8 cellular contexts compared by ENCODE assay signal in genomic region chr1:17539526-17540254, GRCh38. TPM values are rescaled to one million over a fixed set of nuclear protein-coding genes. Genes with fewer than 3 reads are reported as not detected.
DNase-seq lines count a peak whose midpoint lies in the region; ATAC-seq and TF ChIP-seq lines count a peak whose summit lies in the region.

TSS of gene ARHGEF10L (plus strand) at chr1:17539698. CDS start at chr1:17580596, 40,898 bp downstream.

- 1% methylated on average over 28 to 105 of the region's 105 CpGs for WGBS in esophagus, 2 donors

- H3K9me3 ChIP-seq in OCI-LY3 (ENCODE audit: insufficient read depth, low read length) (no peaks in the 10 kb centered on the region), esophagus (ENCODE audit: control insufficient read depth in 2 of 2, insufficient read depth in 1 of 2, low read depth in 1 of 2, low read length in 1 of 2) (no peaks in the 10 kb centered on the region), muscle layer of duodenum (ENCODE audit: control insufficient read depth in 1 of 2, low read length in 2 of 2) (no peaks in the 10 kb centered on the region), Karpas-422 (ENCODE audit: low read length) (no peaks in the 10 kb centered on the region)

- H3K9ac ChIP-seq in OCI-LY3 (ENCODE audit: low read length) (peak within 1 kb of the TSS; percentile 75), Karpas-422 (ENCODE audit: low read length) (no peak within 1 kb of the TSS)

- intact Hi-C loops in Calu3 (cut with micrococcal nuclease; ENCODE audit: unreplicated experiment): no loop called here

- H4K20me1 ChIP-seq in OCI-LY3 (ENCODE audit: insufficient read depth, low read length): no peaks in the 10 kb centered on the region
- H4K20me1 ChIP-seq in Karpas-422 (ENCODE audit: insufficient read depth, low read depth, low read length): no peaks in the 10 kb centered on the region

- peaks cover 10% of the 10 kb centered on the region for H3K4me1 Mint-ChIP-seq in Calu3 (ENCODE audit: low read depth, unreplicated experiment)

- H3K36me3 Mint-ChIP-seq in Calu3 (ENCODE audit: insufficient read depth, unreplicated experiment): peaks cover 28% of the 10 kb centered on the region

- H3K4me1 ChIP-seq in OCI-LY3 (ENCODE audit: low read length): peaks cover 30% of the 10 kb centered on the region
- H3K4me1 ChIP-seq in esophagus (ENCODE audit: control insufficient read depth in 2 of 2, insufficient read depth in 2 of 2, low read length in 1 of 2): peaks cover 9 to 16% of the 10 kb centered on the region in 2 donors
- peaks cover 0 to 25% of the 10 kb centered on the region in 2 donors for H3K4me1 ChIP-seq in muscle layer of duodenum (ENCODE audit: control insufficient read depth in 1 of 2, insufficient read depth in 2 of 2, low read length in 2 of 2)
- H3K4me1 ChIP-seq in Karpas-422 (ENCODE audit: low read length): no peaks in the 10 kb centered on the region; the same call in 1 of the 2 replicates

- DNase-seq in Calu3: no peak
- DNase-seq in SK-N-DZ (ENCODE audit: low spot score): no peak
- DNase-seq in NCI-H226: no peak
- no peak for DNase-seq in Karpas-422

- H3K4me3 ChIP-seq in OCI-LY3 (ENCODE audit: low read length) (peak within 1 kb of the TSS; percentile 87), esophagus (ENCODE audit: low read depth in 1 of 2, low read length in 2 of 2) (peak within 1 kb of the TSS; percentile 59 to 63), muscle layer of duodenum (ENCODE audit: low read depth in 1 of 2, low read length in 2 of 2) (peak within 1 kb of the TSS; percentile 71 to 81), Karpas-422 (ENCODE audit: low read length) (no peak within 1 kb of the TSS)

- no peaks in the 10 kb centered on the region for H3K27me3 Mint-ChIP-seq in Calu3 (ENCODE audit: unreplicated experiment)

- H3K36me3 ChIP-seq in OCI-LY3 (replicated peaks; ENCODE audit: low read depth, low read length) (no peaks in the 10 kb centered on the region), esophagus (ENCODE audit: control insufficient read depth in 2 of 2, insufficient read depth in 2 of 2, low read length in 1 of 2) (peaks cover 0 to 2% of the 10 kb centered on the region in 2 donors), muscle layer of duodenum (ENCODE audit: control insufficient read depth in 1 of 2, insufficient read depth in 2 of 2, low read length in 2 of 2) (no peaks in the 10 kb centered on the region), Karpas-422 (ENCODE audit: insufficient read depth, low read length) (no peaks in the 10 kb centered on the region)

- no peaks in the 10 kb centered on the region for H3K9me3 Mint-ChIP-seq in Calu3 (ENCODE audit: low read depth, unreplicated experiment)

- H3K4me2 ChIP-seq in OCI-LY3 (ENCODE audit: low read length): peak within 1 kb of the TSS; percentile 87
- H3K4me2 ChIP-seq in Karpas-422 (ENCODE audit: low read depth, low read length, poor library complexity, severe bottlenecking): no peak within 1 kb of the TSS

- no peak for TF ChIP-seq CTCF in Calu3 (IDR thresholded peaks at IDR 0.05; ENCODE audit: unreplicated experiment)
- TF ChIP-seq CTCF in OCI-LY3 (IDR thresholded peaks at IDR 0.05; ENCODE audit: low read depth, low read length): no peak

- BruUV-seq in Calu3 (replicated peaks; lab: Mats Ljungman, UMichigan): no TSS peak

- peak within 1 kb of the TSS; percentile 75 for H3K27ac Mint-ChIP-seq in Calu3 (ENCODE audit: unreplicated experiment)

- CTCF ChIA-PET in Calu3 (lab: Charles Lee): interaction anchor here (0.6 to 2.8 kb wide), 3 partner anchors 14 to 67 kb away, joined by 3 to 11 read pairs (median 3); no protein-coding TSS in a partner anchor

- no peak within 1 kb of the TSS for H3K27ac ChIP-seq in OCI-LY3 (ENCODE audit: low read length)
- H3K27ac ChIP-seq in esophagus (ENCODE audit: low read depth in 2 of 2, low read length in 1 of 2): peak within 1 kb of the TSS; percentile 73 to 87
- H3K27ac ChIP-seq in muscle layer of duodenum (ENCODE audit: low read length): peak within 1 kb of the TSS; percentile 84
- H3K27ac ChIP-seq in Karpas-422 (ENCODE audit: low read length): no peak within 1 kb of the TSS

- H3K4me3 Mint-ChIP-seq in Calu3 (ENCODE audit: low read depth, unreplicated experiment): peak within 1 kb of the TSS; percentile 82

- H3K79me2 ChIP-seq in OCI-LY3 (ENCODE audit: low read length): no peaks in the 10 kb centered on the region
- no peaks in the 10 kb centered on the region for H3K79me2 ChIP-seq in Karpas-422 (ENCODE audit: low read length)

- peaks cover 5% of the 10 kb centered on the region; the same call in 1 of the 2 replicates for H3K27me3 ChIP-seq in OCI-LY3 (ENCODE audit: low read depth, low read length)
- no peaks in the 10 kb centered on the region for H3K27me3 ChIP-seq in esophagus (ENCODE audit: control insufficient read depth in 1 of 2, insufficient read depth in 2 of 2, low read length in 2 of 2)
- H3K27me3 ChIP-seq in muscle layer of duodenum (ENCODE audit: low read depth, low read length): no peaks in the 10 kb centered on the region
- H3K27me3 ChIP-seq in Karpas-422 (ENCODE audit: low read length): no peaks in the 10 kb centered on the region

- peak within 1 kb of the TSS; percentile 65; the same call in 1 of the 2 replicates for H2AFZ ChIP-seq in OCI-LY3 (ENCODE audit: low read depth, low read length)
- no peak within 1 kb of the TSS for H2AFZ ChIP-seq in Karpas-422 (ENCODE audit: low read length)

- no peaks in the 10 kb centered on the region for H3K9me2 ChIP-seq in Karpas-422 (replicated peaks; ENCODE audit: insufficient read depth, low read length)

- ATAC-seq in GM18520 (IDR thresholded peaks at IDR 0.05; ENCODE audit: unreplicated experiment): no peak

RNA-seq across cellular contexts. Expression of gene ARHGEF10L, which starts in this region (rescaled TPM):
- total RNA-seq in Calu3 (2022): 19.6 and 20.1 TPM in 2 replicates
- 10 to 100 TPM; 39.1 to 64.4 TPM for polyA plus RNA-seq in esophagus
- polyA plus RNA-seq in SK-N-DZ (2014; cell fraction: cytosol; rRNA removed): 14.8 and 17.7 TPM in 2 replicates
- polyA plus RNA-seq in SK-N-DZ (2014; cell fraction: nucleus; rRNA removed): 33.8 and 51.0 TPM in 2 replicates
- total RNA-seq in Karpas-422 (2014; rRNA removed; shearing (Covaris generic); ENCODE audit: low replicate concordance): not detected in 2 replicates

Comparison
In these comparisons a context has a peak if more than half of its experiments do, and no peak if none do; other contexts are left out.
1. RNA of gene ARHGEF10L (total RNA-seq): 19.6 to 20.1 TPM in Calu3; not detected in Karpas-422; every median in the first group is over 10 times any median in the second.
2. H3K27ac ChIP-seq: peak in esophagus (2 of 2) and muscle layer of duodenum (single experiment); none in OCI-LY3 (single experiment) and Karpas-422 (single experiment).